In the genomic region with DNA sequence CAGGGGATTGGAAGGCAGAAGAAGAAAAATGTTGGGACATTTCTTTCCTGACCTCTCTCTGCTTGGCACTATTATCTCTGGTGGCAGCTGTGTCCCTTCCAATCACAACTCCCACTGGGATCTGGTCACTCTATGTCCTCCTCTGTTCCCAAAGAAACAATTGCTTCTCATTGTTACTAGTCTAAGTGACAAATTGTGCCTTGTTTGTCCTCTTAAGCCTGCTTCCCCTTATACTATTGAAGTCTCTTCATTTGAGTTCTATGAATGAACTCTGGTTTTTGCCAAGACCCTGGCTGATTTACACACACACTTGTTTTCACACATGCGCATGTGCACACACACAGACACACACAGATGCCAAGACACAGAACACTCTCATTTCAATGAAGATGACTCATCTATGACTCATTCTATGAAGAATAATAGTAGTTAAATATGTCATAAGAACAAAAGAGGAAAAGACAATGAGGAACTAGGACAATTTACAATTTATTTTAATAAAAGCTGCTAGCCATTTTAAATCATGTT, we compare ENCODE assay signal across 9 cellular contexts.
DNase-seq lines count a peak whose midpoint lies in the region; ATAC-seq and TF ChIP-seq lines count a peak whose summit lies in the region.
"Had no signal": no experiment of that assay in that cellular context is flagged by ENCODE, and none has a peak within 500 bp of the region (broad histone marks: within the 10 kb centered on the region; RNA-seq: fewer than 3 reads in every experiment).

No MANE protein-coding gene starts in this region.

- H3K9me3 Mint-ChIP-seq in activated naive CD4-positive, alpha-beta T cell treated with anti-CD3 and anti-CD28 coated beads, Interleukin-2, amount 10 ng/mL, durations not matched to agents 7 days and 5 days = no peaks in the 10 kb centered on the region
- H3K9me3 Mint-ChIP-seq: T-helper 1 cell treated with Interleukin-12 subunit alpha and Interleukin-12 subunit beta and Interleukin-4 antibody, amounts not matched to agents 30 μg/mL and 1 μg/mL, for 36 hours had no signal

- no peak for TF ChIP-seq CTCF in GM12865 (IDR thresholded peaks at IDR 0.05; ENCODE audit: insufficient read depth, low read depth, low read length, missing control alignments)
- no peak for TF ChIP-seq CTCF in left lung (IDR thresholded peaks at IDR 0.05)

- no peak overlapping the region for H3K27ac Mint-ChIP-seq in activated naive CD4-positive, alpha-beta T cell treated with anti-CD3 and anti-CD28 coated beads, Interleukin-2, amount 10 ng/mL, durations not matched to agents 7 days and 5 days
- H3K27ac Mint-ChIP-seq: T-helper 1 cell treated with Interleukin-12 subunit alpha and Interleukin-12 subunit beta and Interleukin-4 antibody, amounts not matched to agents 30 μg/mL and 1 μg/mL, for 36 hours had no signal

- CTCF ChIA-PET in activated naive CD4-positive, alpha-beta T cell treated with anti-CD3 and anti-CD28 coated beads, Interleukin-2, amount 10 ng/mL, durations not matched to agents 7 days and 5 days (lab: Charles Lee) = interaction anchor here (0.7 kb wide), 1 partner anchor 251 kb away, joined by 3 read pairs; no protein-coding TSS in a partner anchor

- ATAC-seq in HG03066 (IDR thresholded peaks at IDR 0.05; ENCODE audit: low read depth, unreplicated experiment) = peak; percentile 66
- ATAC-seq in left lung = peak; percentile 44
- ATAC-seq in GM21723 (IDR thresholded peaks at IDR 0.05; ENCODE audit: unreplicated experiment) = no peak
- ATAC-seq in GM21737 (IDR thresholded peaks at IDR 0.05; ENCODE audit: unreplicated experiment) = no peak

- H3K36me3 Mint-ChIP-seq in activated naive CD4-positive, alpha-beta T cell treated with anti-CD3 and anti-CD28 coated beads, Interleukin-2, amount 10 ng/mL, durations not matched to agents 7 days and 5 days = no peaks in the 10 kb centered on the region

- peaks cover 0 to 12% of the 10 kb centered on the region in 2 donors for H3K4me1 ChIP-seq in left lung

- no peak overlapping the region for H3K4me3 Mint-ChIP-seq in activated naive CD4-positive, alpha-beta T cell treated with anti-CD3 and anti-CD28 coated beads, Interleukin-2, amount 10 ng/mL, durations not matched to agents 7 days and 5 days
- H3K4me3 Mint-ChIP-seq: T-helper 1 cell treated with Interleukin-12 subunit alpha and Interleukin-12 subunit beta and Interleukin-4 antibody, amounts not matched to agents 30 μg/mL and 1 μg/mL, for 36 hours had no signal

- H3K36me3 ChIP-seq in left lung = no peaks in the 10 kb centered on the region

- peak; percentile 62 for DNase-seq in GM12865 (ENCODE audit: low read depth)
- DNase-seq in amygdala (lab: John Stamatoyannopoulos, UW) = peak in 54 of 56 donors; percentile 6 to 96 (median 66)
- DNase-seq in left lung = no peak
- DNase-seq in activated CD8-positive, alpha-beta memory T cell treated with anti-CD3 and anti-CD28 coated beads for 24 hours = no peak
- no peak for DNase-seq in activated naive CD4-positive, alpha-beta T cell treated with anti-CD3 and anti-CD28 coated beads, Interleukin-2, amount 10 ng/mL, durations not matched to agents 7 days and 5 days

- H3K27me3 Mint-ChIP-seq in activated naive CD4-positive, alpha-beta T cell treated with anti-CD3 and anti-CD28 coated beads, Interleukin-2, amount 10 ng/mL, durations not matched to agents 7 days and 5 days = peaks cover 4% of the 10 kb centered on the region

- H3K4me3 ChIP-seq in GM12865 (ENCODE audit: low read depth, low read length) (no peak overlapping the region), left lung (no peak overlapping the region)

- intact Hi-C loops in left lung (cut with DNase I) = no loop called here

- H3K9me3 ChIP-seq in left lung = no peaks in the 10 kb centered on the region

- H3K4me1 Mint-ChIP-seq in activated naive CD4-positive, alpha-beta T cell treated with anti-CD3 and anti-CD28 coated beads, Interleukin-2, amount 10 ng/mL, durations not matched to agents 7 days and 5 days = no peaks in the 10 kb centered on the region

- H3K27ac ChIP-seq in left lung = no peak overlapping the region

- H3K27me3 ChIP-seq in left lung = no peaks in the 10 kb centered on the region

Comparison
In these comparisons a context has a peak if more than half of its experiments do, and no peak if none do; other contexts are left out.
1. DNase-seq: peak in GM12865 (single experiment) and amygdala (54 of 56); none in left lung (0 of 2), activated CD8-positive, alpha-beta memory T cell treated with anti-CD3 and anti-CD28 coated beads for 24 hours (single experiment) and activated naive CD4-positive, alpha-beta T cell treated with anti-CD3 and anti-CD28 coated beads, Interleukin-2, amount 10 ng/mL, durations not matched to agents 7 days and 5 days (single experiment).
2. ATAC-seq: peak in HG03066 (single experiment) and left lung (single experiment); none in GM21723 (single experiment) and GM21737 (single experiment).